16 cellular contexts compared by ENCODE assay signal in genomic region chr1:39368045-39368444, GRCh38.
DNase-seq lines count a peak whose midpoint lies in the region; ATAC-seq and TF ChIP-seq lines count a peak whose summit lies in the region.
"Had no signal": no experiment of that assay in that cellular context is flagged by ENCODE, and none has a peak within 500 bp of the region (broad histone marks: within the 10 kb centered on the region; RNA-seq: fewer than 3 reads in every experiment).

No MANE protein-coding gene starts in this region.

- peaks cover 72% of the 10 kb centered on the region for H3K36me3 Mint-ChIP-seq in stimulated activated naive CD8-positive, alpha-beta T cell treated with anti-CD3 and anti-CD28 coated beads, Interleukin-15, Interleukin-2, amounts not matched to agents 100 ng/mL and 50 ng/mL, for 24 hours (ENCODE audit: low read depth)
- peaks cover 45% of the 10 kb centered on the region for H3K36me3 Mint-ChIP-seq in osteocyte (ENCODE audit: unreplicated experiment)
- peaks cover 53% of the 10 kb centered on the region for H3K36me3 Mint-ChIP-seq in activated CD4-positive, alpha-beta T cell treated with anti-CD3 and anti-CD28 coated beads for 36 hours (ENCODE audit: low read depth)

- H3K9me3 ChIP-seq in ascending aorta (no peaks in the 10 kb centered on the region), body of pancreas (no peaks in the 10 kb centered on the region), right lobe of liver (no peaks in the 10 kb centered on the region)

- H3K27me3 Mint-ChIP-seq in stimulated activated naive CD8-positive, alpha-beta T cell treated with anti-CD3 and anti-CD28 coated beads, Interleukin-15, Interleukin-2, amounts not matched to agents 100 ng/mL and 50 ng/mL, for 24 hours, result no peaks in the 10 kb centered on the region
- H3K27me3 Mint-ChIP-seq in osteocyte (ENCODE audit: unreplicated experiment), result no peaks in the 10 kb centered on the region
- H3K27me3 Mint-ChIP-seq in activated CD4-positive, alpha-beta T cell treated with anti-CD3 and anti-CD28 coated beads for 36 hours, result no peaks in the 10 kb centered on the region

- H3K36me3 ChIP-seq in ascending aorta (peaks cover 20 to 51% of the 10 kb centered on the region in 2 donors), body of pancreas (replicated peaks in 1 of 2; ENCODE audit: insufficient read depth in 1 of 2, low read depth in 2 of 2) (peaks cover 0 to 13% of the 10 kb centered on the region in 2 donors), right lobe of liver (peaks cover 0 to 40% (median 4%) of the 10 kb centered on the region in 4 donors)

- POLR2A ChIA-PET in activated CD4-positive, alpha-beta T cell treated with anti-CD3 and anti-CD28 coated beads for 36 hours (lab: Charles Lee), result interaction anchor here (0.7 kb wide), 1 partner anchor 245 kb away, joined by 7 read pairs; no protein-coding TSS in a partner anchor

- TF ChIP-seq CTCF in ascending aorta (IDR thresholded peaks at IDR 0.05) (no peak), osteocyte (IDR thresholded peaks at IDR 0.05) (no peak), body of pancreas (IDR thresholded peaks at IDR 0.05) (no peak), right lobe of liver (IDR thresholded peaks at IDR 0.05) (no peak)

- H3K4me1 ChIP-seq in ascending aorta, result peaks cover 0 to 28% of the 10 kb centered on the region in 2 donors
- no peaks in the 10 kb centered on the region for H3K4me1 ChIP-seq in body of pancreas
- H3K4me1 ChIP-seq in right lobe of liver, result peaks cover 0 to 17% (median 0%) of the 10 kb centered on the region in 4 donors

- H3K4me3 ChIP-seq in ascending aorta, result no peak overlapping the region
- H3K4me3 ChIP-seq in body of pancreas, result no peak overlapping the region
- no peak overlapping the region for H3K4me3 ChIP-seq in right lobe of liver
- H3K4me3 ChIP-seq: GM23248 had no signal

- H3K9me3 Mint-ChIP-seq in stimulated activated naive CD8-positive, alpha-beta T cell treated with anti-CD3 and anti-CD28 coated beads, Interleukin-15, Interleukin-2, amounts not matched to agents 100 ng/mL and 50 ng/mL, for 24 hours, result no peaks in the 10 kb centered on the region
- H3K9me3 Mint-ChIP-seq in osteocyte (ENCODE audit: unreplicated experiment), result no peaks in the 10 kb centered on the region
- H3K9me3 Mint-ChIP-seq in activated CD4-positive, alpha-beta T cell treated with anti-CD3 and anti-CD28 coated beads for 36 hours (ENCODE audit: low read depth), result no peaks in the 10 kb centered on the region

- CTCF ChIA-PET in activated CD4-positive, alpha-beta T cell treated with anti-CD3 and anti-CD28 coated beads for 36 hours (lab: Charles Lee), result interaction anchor here (0.9 to 1.1 kb wide), 3 partner anchors 18 to 103 kb away, joined by 4 to 5 read pairs (median 4); no protein-coding TSS in a partner anchor

- peak overlapping the region; percentile 58 for H3K27ac Mint-ChIP-seq in stimulated activated naive CD8-positive, alpha-beta T cell treated with anti-CD3 and anti-CD28 coated beads, Interleukin-15, Interleukin-2, amounts not matched to agents 100 ng/mL and 50 ng/mL, for 24 hours
- peak overlapping the region; percentile 52 for H3K27ac Mint-ChIP-seq in osteocyte (ENCODE audit: unreplicated experiment)
- H3K27ac Mint-ChIP-seq in activated CD4-positive, alpha-beta T cell treated with anti-CD3 and anti-CD28 coated beads for 36 hours, result no peak overlapping the region

- no peak for DNase-seq in stimulated activated naive CD8-positive, alpha-beta T cell treated with anti-CD3 and anti-CD28 coated beads, Interleukin-15, Interleukin-2, amounts not matched to agents 100 U/mL and 50 U/mL, for 24 hours
- DNase-seq in ascending aorta (ENCODE audit: low spot score in 2 of 2), result no peak
- no peak for DNase-seq in osteocyte (ENCODE audit: extremely low spot score, unreplicated experiment)
- DNase-seq in body of pancreas, result no peak
- DNase-seq in right lobe of liver, result no peak
- no peak for DNase-seq in activated CD4-positive, alpha-beta T cell treated with anti-CD3 and anti-CD28 coated beads for 36 hours
- DNase-seq: C1 segment of cervical spinal cord, GF-D8, GM23248, KG1, NCI-H1436 treated with DMSO at 0.1 percent for 48 hours, NCI-H2029 treated with DMSO at 0.1 percent for 48 hours, NCI-H510A, NCI-H774 had no signal

- 90 to 95% methylated on average over 1 of the region's 1 CpG for WGBS in body of pancreas, 2 donors
- WGBS in right lobe of liver (ENCODE audit: insufficient coverage, low coverage, low lambda C conversion rate, missing lambda C conversion rate), result 88% methylated on average over 1 of the region's 1 CpG

- no peaks in the 10 kb centered on the region for H3K4me1 Mint-ChIP-seq in stimulated activated naive CD8-positive, alpha-beta T cell treated with anti-CD3 and anti-CD28 coated beads, Interleukin-15, Interleukin-2, amounts not matched to agents 100 ng/mL and 50 ng/mL, for 24 hours (ENCODE audit: low read depth)
- no peaks in the 10 kb centered on the region for H3K4me1 Mint-ChIP-seq in osteocyte (ENCODE audit: unreplicated experiment)
- no peaks in the 10 kb centered on the region for H3K4me1 Mint-ChIP-seq in activated CD4-positive, alpha-beta T cell treated with anti-CD3 and anti-CD28 coated beads for 36 hours

- H3K4me3 Mint-ChIP-seq in stimulated activated naive CD8-positive, alpha-beta T cell treated with anti-CD3 and anti-CD28 coated beads, Interleukin-15, Interleukin-2, amounts not matched to agents 100 ng/mL and 50 ng/mL, for 24 hours, result no peak overlapping the region
- no peak overlapping the region for H3K4me3 Mint-ChIP-seq in osteocyte (ENCODE audit: unreplicated experiment)
- H3K4me3 Mint-ChIP-seq in activated CD4-positive, alpha-beta T cell treated with anti-CD3 and anti-CD28 coated beads for 36 hours, result no peak overlapping the region

- TF ChIP-seq POLR2A in body of pancreas (IDR thresholded peaks at IDR 0.05) (no peak), right lobe of liver (IDR thresholded peaks at IDR 0.05) (no peak)

- intact Hi-C loops in ascending aorta (cut with DNase I) (no loop called here), body of pancreas (cut with DNase I) (no loop called here), right lobe of liver (cut with DNase I) (no loop called here)
- intact Hi-C loops in activated CD4-positive, alpha-beta T cell treated with anti-CD3 and anti-CD28 coated beads for 36 hours (cut with DNase I, micrococcal nuclease), result no loop called here

- H3K27ac ChIP-seq in ascending aorta (peak overlapping the region; percentile 77 to 80), body of pancreas (no peak overlapping the region), right lobe of liver (no peak overlapping the region)
- H3K27ac ChIP-seq: GM23248 had no signal

- H3K27me3 ChIP-seq in ascending aorta (no peaks in the 10 kb centered on the region), body of pancreas (no peaks in the 10 kb centered on the region), right lobe of liver (no peaks in the 10 kb centered on the region)

- no peak for ATAC-seq in stimulated activated naive CD8-positive, alpha-beta T cell treated with anti-CD3 and anti-CD28 coated beads, Interleukin-15, Interleukin-2, amounts not matched to agents 100 U/mL and 50 U/mL, for 24 hours
- no peak for ATAC-seq in body of pancreas
- ATAC-seq in right lobe of liver, result no peak
- ATAC-seq in activated CD4-positive, alpha-beta T cell treated with anti-CD3 and anti-CD28 coated beads for 36 hours, result no peak
- ATAC-seq: HepG2 had no signal

Comparison
In these comparisons a context has a peak if more than half of its experiments do, and no peak if none do; other contexts are left out.
1. H3K27ac ChIP-seq: peak in ascending aorta (2 of 2); none in body of pancreas (0 of 4) and right lobe of liver (0 of 3).